In the genomic region with DNA sequence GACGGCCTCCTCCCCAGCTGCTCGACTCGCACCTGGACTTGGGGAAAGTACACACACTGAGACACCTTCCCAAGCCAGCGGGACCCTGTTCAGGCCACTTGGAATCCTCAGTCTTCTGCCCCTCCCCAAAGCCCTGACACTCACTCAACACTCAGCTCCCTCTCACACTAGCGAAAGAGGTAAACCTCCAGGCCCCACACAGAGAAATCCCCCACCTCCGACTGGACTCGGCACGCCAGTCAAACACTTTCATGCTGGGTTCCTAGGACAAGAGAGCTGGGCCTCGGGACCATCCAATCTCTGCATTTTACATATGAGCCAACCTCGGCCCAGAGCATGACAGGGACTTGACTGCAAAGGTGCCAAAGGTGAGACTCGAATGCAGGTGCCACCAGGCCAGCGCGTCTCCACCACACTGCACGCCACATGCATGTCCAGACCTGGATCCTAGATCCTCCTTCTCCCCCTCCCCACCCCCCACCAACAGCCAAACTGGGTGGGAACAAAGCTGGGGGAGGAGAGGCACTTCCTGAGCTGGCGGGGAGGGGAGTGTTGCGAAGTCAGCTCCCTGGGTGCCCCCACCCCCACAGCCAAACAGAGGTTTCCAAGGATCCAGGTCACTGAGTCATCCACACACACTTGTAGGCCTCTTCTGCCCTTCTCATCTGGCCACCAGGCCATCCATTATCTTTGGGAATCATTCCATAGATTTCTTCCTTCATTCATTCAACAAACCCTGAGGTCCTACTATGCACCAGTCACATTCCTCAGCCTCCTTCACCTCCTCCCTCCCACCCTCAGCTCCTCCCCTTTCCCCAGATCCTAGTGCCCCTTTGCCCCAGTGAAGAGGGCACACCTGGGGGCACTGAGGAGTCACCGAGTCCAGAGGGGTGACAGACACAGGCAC, we compare ENCODE assay signal across 12 cellular contexts. TPM values are rescaled to one million over a fixed set of nuclear protein-coding genes. Genes with fewer than 3 reads are reported as not detected.
DNase-seq lines count a peak whose midpoint lies in the region; ATAC-seq and TF ChIP-seq lines count a peak whose summit lies in the region.
"Had no signal": no experiment of that assay in that cellular context is flagged by ENCODE, and none has a peak within 500 bp of the region (broad histone marks: within the 10 kb centered on the region; RNA-seq: fewer than 3 reads in every experiment).

No MANE protein-coding gene starts in this region.

- H3K4me1 Mint-ChIP-seq in effector memory CD8-positive, alpha-beta T cell (ENCODE audit: low read depth in 2 of 2): peaks cover 18 to 19% of the 10 kb centered on the region in 2 donors

- CTCF ChIA-PET in RWPE1 (lab: Yijun Ruan, JAX): interaction anchor here (0.6 kb wide), 1 partner anchor 129 kb away, joined by 3 read pairs; no protein-coding TSS in a partner anchor

- H3K9me3 Mint-ChIP-seq in effector memory CD8-positive, alpha-beta T cell: no peaks in the 10 kb centered on the region

- peak overlapping the region in 1 of 2 donors; percentile 52 for H3K4me3 Mint-ChIP-seq in effector memory CD8-positive, alpha-beta T cell

- POLR2A ChIA-PET in RWPE1 (lab: Yijun Ruan, JAX; ENCODE audit: low non-redundant PET): interaction anchor here (0.6 kb wide), 1 partner anchor 1362 kb away, joined by 6 read pairs; no protein-coding TSS in a partner anchor

- peak; percentile 83 for DNase-seq in activated effector memory CD4-positive, alpha-beta T cell treated with anti-CD3 and anti-CD28 coated beads, Interleukin-2, amount 50 U/mL, for 16 hours
- no peak for DNase-seq in activated effector memory CD4-positive, alpha-beta T cell treated with Interleukin-2 at 50 U/mL for 16 hours
- DNase-seq in RWPE1 (ENCODE audit: low spot score) (peak; percentile 34), stromal cell of bone marrow (ENCODE audit: low read depth) (peak; percentile 3), caudate nucleus (lab: John Stamatoyannopoulos, UW) (no peak), nucleus accumbens (lab: John Stamatoyannopoulos, UW) (no peak), lower leg skin (ENCODE audit: low spot score in 2 of 2) (no peak)
- DNase-seq in effector memory CD8-positive, alpha-beta T cell: no peak
- DNase-seq: NCI-H1092 treated with DMSO at 0.1 percent for 48 hours, T1000 had no signal

- H3K27ac Mint-ChIP-seq in effector memory CD8-positive, alpha-beta T cell: peak overlapping the region; percentile 38 to 74

- H3K27ac ChIP-seq in RWPE1 (no peak overlapping the region), caudate nucleus (ENCODE audit: low read depth, low read length) (no peak overlapping the region)

- intact Hi-C loops in lower leg skin (cut with DNase I; ENCODE audit: low total_unique reads): no loop called here

- H3K36me3 Mint-ChIP-seq in effector memory CD8-positive, alpha-beta T cell (ENCODE audit: insufficient read depth): no peaks in the 10 kb centered on the region

- WGBS in lower leg skin, 2 donors: 70 to 79% methylated on average over 16 to 17 of the region's 17 CpGs

- peaks cover 0 to 10% of the 10 kb centered on the region in 2 donors for H3K27me3 Mint-ChIP-seq in effector memory CD8-positive, alpha-beta T cell

- no peak for TF ChIP-seq CTCF in RWPE1 (conservative IDR thresholded peaks at IDR 0.05; ENCODE audit: low read depth)
- no peak for TF ChIP-seq CTCF in lower leg skin (IDR thresholded peaks at IDR 0.05)

- ATAC-seq in effector memory CD8-positive, alpha-beta T cell (replicated peaks): no peak

- no peak overlapping the region for H3K4me3 ChIP-seq in lower leg skin (ENCODE audit: low read depth, poor library complexity, severe bottlenecking)

- no peak for TF ChIP-seq POLR2A in lower leg skin (IDR thresholded peaks at IDR 0.05)

RNA-seq across cellular contexts. Expression of a gene that starts 10.7 kb away (rescaled TPM):
- total RNA-seq in lower leg skin: under 1 TPM; 0.08 to 0.88 (median 0.38) TPM
- total RNA-seq: endothelial cell of umbilical vein, myocyte had no signal

Comparison
In these comparisons a context has a peak if more than half of its experiments do, and no peak if none do; other contexts are left out.
1. DNase-seq: peak in activated effector memory CD4-positive, alpha-beta T cell treated with anti-CD3 and anti-CD28 coated beads, Interleukin-2, amount 50 U/mL, for 16 hours (single experiment), RWPE1 (single experiment) and stromal cell of bone marrow (single experiment); none in activated effector memory CD4-positive, alpha-beta T cell treated with Interleukin-2 at 50 U/mL for 16 hours (single experiment), effector memory CD8-positive, alpha-beta T cell (0 of 3), caudate nucleus (0 of 61), nucleus accumbens (0 of 56) and lower leg skin (0 of 2).